Comparison of ENCODE assay signal across 8 cellular contexts in genomic region chr6:158666637-158667359, GRCh38. TPM values are rescaled to one million over a fixed set of nuclear protein-coding genes. Genes with fewer than 3 reads are reported as not detected.
DNase-seq lines count a peak whose midpoint lies in the region; ATAC-seq, FAIRE-seq and TF ChIP-seq lines count a peak whose summit lies in the region.

No MANE protein-coding gene starts in this region.

- ATAC-seq in GM18907 (IDR thresholded peaks at IDR 0.05; ENCODE audit: unreplicated experiment) (no peak), GM19023 (IDR thresholded peaks at IDR 0.05; ENCODE audit: unreplicated experiment) (no peak)

- peaks cover 0 to 6% of the 10 kb centered on the region in 2 donors for H3K36me3 ChIP-seq in small intestine (ENCODE audit: control insufficient read depth in 2 of 2, insufficient read depth in 2 of 2, low read length in 2 of 2)

- peak; percentile 61 for DNase-seq in GM03348 (ENCODE audit: low spot score)
- peak; percentile 59 for DNase-seq in NCI-H510A (lab: John Stamatoyannopoulos, UW)
- DNase-seq in fibroblast of mammary gland (ENCODE audit: low read depth) = peak; percentile 79
- peak; percentile 81 for DNase-seq in pons (ENCODE audit: low spot score)
- DNase-seq in kidney tubule cell (ENCODE audit: low spot score) = no peak
- no peak for DNase-seq in small intestine

- H3K27me3 ChIP-seq in small intestine (ENCODE audit: control insufficient read depth in 2 of 2, insufficient read depth in 2 of 2, low read length in 2 of 2) = no peaks in the 10 kb centered on the region

- H3K4me3 ChIP-seq in fibroblast of mammary gland (ENCODE audit: control insufficient read depth, low read depth, low read length) (no peak overlapping the region), small intestine (ENCODE audit: low read depth in 1 of 2, low read length in 2 of 2) (no peak overlapping the region)

- WGBS in small intestine, 3 donors = 83 to 87% (median 84%) methylated on average over 14 of the region's 14 CpGs

- peak overlapping the region in 1 of 2 donors; percentile 7 for H3K27ac ChIP-seq in small intestine (ENCODE audit: low read depth in 1 of 2, low read length in 1 of 2)

- no peaks in the 10 kb centered on the region for H3K9me3 ChIP-seq in small intestine (ENCODE audit: control insufficient read depth, low read depth)

- no peaks in the 10 kb centered on the region for H3K4me1 ChIP-seq in small intestine (ENCODE audit: control insufficient read depth in 2 of 2, insufficient read depth in 1 of 2, low read depth in 1 of 2, low read length in 1 of 2)

- TF ChIP-seq CTCF in fibroblast of mammary gland (conservative IDR thresholded peaks at IDR 0.05; ENCODE audit: control insufficient read depth, insufficient read depth, low read depth, low read length) = no peak

- no peak for FAIRE-seq in small intestine (lab: Jason Lieb, UNC)

RNA-seq across cellular contexts. Expression of gene SYTL3, which starts 16.9 kb away (rescaled TPM):
- 1 to 10 TPM; 3.6 to 5.7 (median 5.1) TPM for polyA plus RNA-seq in small intestine

RNA-seq across cellular contexts. Expression of gene DYNLT1, which starts 22.3 kb away (rescaled TPM):
- polyA plus RNA-seq in small intestine = 100 to 1,000 TPM; 242 to 451 (median 373) TPM

Comparison
In these comparisons a context has a peak if more than half of its experiments do, and no peak if none do; other contexts are left out.
1. DNase-seq: peak in GM03348 (single experiment), NCI-H510A (single experiment), fibroblast of mammary gland (single experiment) and pons (single experiment); none in kidney tubule cell (single experiment) and small intestine (single experiment).